ENCODE assay signal across 8 cellular contexts in the genomic region with DNA sequence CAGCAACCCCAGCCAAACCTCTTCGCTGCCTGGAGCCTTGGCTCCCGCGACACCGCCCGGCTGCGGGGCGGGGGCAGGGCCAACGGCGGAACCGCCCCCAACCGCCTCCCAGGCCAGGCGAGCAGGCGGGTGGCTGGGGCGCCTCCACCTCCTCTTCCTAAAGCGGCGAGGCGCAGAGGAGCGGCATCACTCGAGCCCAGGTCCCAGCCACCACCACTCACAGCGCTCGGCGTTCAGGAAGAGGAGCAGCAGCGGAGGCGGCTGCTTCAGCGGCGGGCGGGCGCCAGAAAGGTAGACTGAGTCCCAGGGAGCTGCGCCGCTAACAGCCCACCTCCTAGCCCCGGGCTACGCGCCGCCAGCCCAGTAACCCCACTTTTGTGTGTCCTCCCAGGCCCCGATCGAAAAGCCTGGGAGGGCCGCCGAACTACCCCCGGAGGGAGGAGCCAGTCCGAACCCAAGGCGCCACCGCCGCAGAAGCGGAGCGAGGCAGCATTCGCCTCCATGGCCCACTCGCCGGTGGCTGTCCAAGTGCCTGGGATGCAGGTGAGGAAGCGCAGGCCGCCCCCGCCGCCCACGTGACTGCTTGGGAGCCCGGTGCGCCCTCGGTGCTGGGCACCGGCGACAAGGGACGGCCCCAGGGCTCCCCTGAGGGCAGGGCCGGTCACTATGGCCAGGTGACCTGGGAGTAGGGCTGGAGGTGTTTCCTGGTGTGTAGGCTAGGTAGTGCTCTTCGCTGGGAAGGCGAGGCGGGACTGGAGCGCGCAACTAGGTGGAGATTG. TPM values are rescaled to one million over a fixed set of nuclear protein-coding genes. Genes with fewer than 3 reads are reported as not detected.
DNase-seq lines count a peak whose midpoint lies in the region; ATAC-seq and TF ChIP-seq lines count a peak whose summit lies in the region.

A gene (plus strand): TSS at position 186 of the 779 bp plus-strand sequence. CDS start 316 bp downstream, at position 502.

- H3K36me3 ChIP-seq in IMR-90 (ENCODE audit: control insufficient read depth, insufficient read depth, low read length) (no peaks in the 10 kb centered on the region), RWPE2 (ENCODE audit: low read depth) (no peaks in the 10 kb centered on the region), gastroesophageal sphincter (no peaks in the 10 kb centered on the region), tibial artery (no peaks in the 10 kb centered on the region)

- H2BK5ac ChIP-seq in IMR-90 (ENCODE audit: low read depth, low read length, poor library complexity, severe bottlenecking), result no peak within 1 kb of the TSS

- dilution Hi-C loops in IMR-90 (cut with HindIII; ENCODE audit: low sequenced_read_pairs, unreplicated experiment), result no loop called here

- H3K4me1 ChIP-seq in IMR-90 (ENCODE audit: control insufficient read depth, insufficient read depth, low read length), result no peaks in the 10 kb centered on the region
- H3K4me1 ChIP-seq in RWPE2 (ENCODE audit: insufficient read depth, poor library complexity, severe bottlenecking), result no peaks in the 10 kb centered on the region
- no peaks in the 10 kb centered on the region for H3K4me1 ChIP-seq in gastroesophageal sphincter
- no peaks in the 10 kb centered on the region for H3K4me1 ChIP-seq in tibial artery

- H3K56ac ChIP-seq in IMR-90 (ENCODE audit: extremely low read depth, insufficient read depth, low read length), result no peak within 1 kb of the TSS

- TF ChIP-seq RAD21 in IMR-90 (IDR thresholded peaks at IDR 0.05; ENCODE audit: low read length), result no peak

- POLR2A ChIA-PET in IMR-90 (lab: Charles Lee; ENCODE audit: unreplicated experiment), result no interaction called here

- H4K5ac ChIP-seq in IMR-90 (ENCODE audit: low read depth, low read length), result no peak within 1 kb of the TSS

- H3K4me3 ChIP-seq in IMR-90 (ENCODE audit: insufficient read depth, low read depth, low read length) (peak within 1 kb of the TSS; percentile 23; the same call in 1 of the 2 replicates), RWPE2 (ENCODE audit: severe bottlenecking) (peak within 1 kb of the TSS; percentile 83), gastroesophageal sphincter (peak within 1 kb of the TSS; percentile 66 to 71), tibial artery (peak within 1 kb of the TSS; percentile 70 to 83)

- H3K79me1 ChIP-seq in IMR-90 (ENCODE audit: low read depth in 1 of 2, low read length in 2 of 2), result no peaks in the 10 kb centered on the region

- no peak within 1 kb of the TSS for H3K23ac ChIP-seq in IMR-90 (ENCODE audit: low read depth, low read length)

- H2BK15ac ChIP-seq in IMR-90 (ENCODE audit: low read depth, low read length), result no peak within 1 kb of the TSS

- no peak within 1 kb of the TSS for H3K14ac ChIP-seq in IMR-90 (replicated peaks; ENCODE audit: low read depth, low read length)

- intact Hi-C loops in IMR-90 (cut with micrococcal nuclease) (no loop called here), tibial artery (cut with DNase I; ENCODE audit: low total_unique reads) (no loop called here)

- ATAC-seq in GM21529 (IDR thresholded peaks at IDR 0.05; ENCODE audit: unreplicated experiment) (peak; percentile 74), IMR-90 (ENCODE audit: low read depth) (peak; percentile 63), RWPE2 (ENCODE audit: low read depth) (peak; percentile 85), gastroesophageal sphincter (peak; percentile 93)

- DNase-seq in Daoy (ENCODE audit: low read depth) (peak; percentile 82), IMR-90 (no peak), RWPE2 (ENCODE audit: low spot score) (peak; percentile 68), activated gamma-delta T cell treated with Interleukin-2 at 50 U/mL for 16 hours (peak; percentile 62), osteocyte (ENCODE audit: extremely low spot score, unreplicated experiment) (peak; percentile 91), tibial artery (peak; percentile 58 to 85)

- peak within 1 kb of the TSS; percentile 32; the same call in 1 of the 2 replicates for H3K4me2 ChIP-seq in IMR-90 (ENCODE audit: low read depth, low read length)

- peak within 1 kb of the TSS; percentile 89 for H3K4me3 Mint-ChIP-seq in osteocyte (ENCODE audit: unreplicated experiment)

- H2AFZ ChIP-seq in IMR-90 (replicated peaks; ENCODE audit: low read length, poor library complexity), result peak within 1 kb of the TSS; percentile 65

- no peak within 1 kb of the TSS for H3K4ac ChIP-seq in IMR-90 (ENCODE audit: low read depth, low read length)

- CTCF ChIA-PET in IMR-90 (lab: Yijun Ruan, JAX), result no interaction called here

- no peaks in the 10 kb centered on the region for H3K36me3 Mint-ChIP-seq in osteocyte (ENCODE audit: unreplicated experiment)

- H2BK20ac ChIP-seq in IMR-90 (ENCODE audit: low read depth, low read length), result no peak within 1 kb of the TSS

- peaks cover 17% of the 10 kb centered on the region for H3K27me3 ChIP-seq in IMR-90 (ENCODE audit: control insufficient read depth, insufficient read depth, low read length)
- no peaks in the 10 kb centered on the region for H3K27me3 ChIP-seq in RWPE2 (ENCODE audit: insufficient read depth, poor library complexity, severe bottlenecking)
- H3K27me3 ChIP-seq in gastroesophageal sphincter, result no peaks in the 10 kb centered on the region
- H3K27me3 ChIP-seq in tibial artery, result no peaks in the 10 kb centered on the region

- H2AK9ac ChIP-seq in IMR-90 (replicated peaks; ENCODE audit: low read depth, low read length, poor library complexity), result peak within 1 kb of the TSS; percentile 36

- H3K27me3 Mint-ChIP-seq in osteocyte (ENCODE audit: unreplicated experiment), result no peaks in the 10 kb centered on the region

- no peak within 1 kb of the TSS for H2AK5ac ChIP-seq in IMR-90 (ENCODE audit: low read depth, low read length)

- no peak within 1 kb of the TSS for H4K8ac ChIP-seq in IMR-90 (ENCODE audit: low read depth in 2 of 2, low read length in 2 of 2)

- TF ChIP-seq CTCF in IMR-90 (conservative IDR thresholded peaks at IDR 0.05; ENCODE audit: low read depth, low read length), result no peak
- TF ChIP-seq CTCF in RWPE2 (IDR thresholded peaks at IDR 0.05; ENCODE audit: poor library complexity, severe bottlenecking), result no peak
- TF ChIP-seq CTCF in gastroesophageal sphincter (IDR thresholded peaks at IDR 0.05), result no peak
- TF ChIP-seq CTCF in osteocyte (IDR thresholded peaks at IDR 0.05), result no peak
- TF ChIP-seq CTCF in tibial artery (IDR thresholded peaks at IDR 0.05), result no peak

- TF ChIP-seq EP300 in gastroesophageal sphincter (IDR thresholded peaks at IDR 0.05), result no peak

- peak within 1 kb of the TSS; percentile 62 for H3K27ac Mint-ChIP-seq in osteocyte (ENCODE audit: unreplicated experiment)

- WGBS in IMR-90 (ENCODE audit: extremely low coverage in 2 of 2, insufficient read length in 1 of 2), 2 experiments, result 24% methylated on average over 16 of the region's 65 CpGs; no CpG with 5 or more reads in 1 of the 2 experiments
- 40% methylated on average over 1 of the region's 65 CpGs; no CpG with 5 or more reads in 1 of the 2 donors for WGBS in gastroesophageal sphincter (ENCODE audit: low coverage in 1 of 2), 2 donors

- no peaks in the 10 kb centered on the region for H3K9me1 ChIP-seq in IMR-90 (ENCODE audit: insufficient read depth, low read length)

- no TSS peak for BruUV-seq in IMR-90 (replicated peaks; lab: Mats Ljungman, UMichigan)

- no peak within 1 kb of the TSS for H4K91ac ChIP-seq in IMR-90 (ENCODE audit: insufficient read depth, low read depth, low read length)

- H3K9me3 ChIP-seq in IMR-90 (ENCODE audit: control insufficient read depth, insufficient read depth, low read length) (no peaks in the 10 kb centered on the region), RWPE2 (ENCODE audit: severe bottlenecking) (no peaks in the 10 kb centered on the region), gastroesophageal sphincter (no peaks in the 10 kb centered on the region), tibial artery (no peaks in the 10 kb centered on the region)

- H4K20me1 ChIP-seq in IMR-90 (ENCODE audit: insufficient read depth, low read length), result no peaks in the 10 kb centered on the region

- peaks cover 26% of the 10 kb centered on the region for H3K4me1 Mint-ChIP-seq in osteocyte (ENCODE audit: unreplicated experiment)

- no peak within 1 kb of the TSS for H3K9ac ChIP-seq in IMR-90 (ENCODE audit: low read depth, low read length)

- no peak within 1 kb of the TSS for H3K27ac ChIP-seq in IMR-90 (ENCODE audit: insufficient read depth, low read length)
- peak within 1 kb of the TSS; percentile 66 for H3K27ac ChIP-seq in RWPE2 (ENCODE audit: poor library complexity, severe bottlenecking)
- H3K27ac ChIP-seq in gastroesophageal sphincter, result peak within 1 kb of the TSS in 3 of 4 donors; percentile 72 to 77 (median 73)
- peak within 1 kb of the TSS; percentile 75 to 77 for H3K27ac ChIP-seq in tibial artery

- no peaks in the 10 kb centered on the region for H3K9me3 Mint-ChIP-seq in osteocyte (ENCODE audit: unreplicated experiment)

- H2BK120ac ChIP-seq in IMR-90 (ENCODE audit: low read depth, low read length), result no peak within 1 kb of the TSS

- no peak for TF ChIP-seq POLR2A in IMR-90 (IDR thresholded peaks at IDR 0.05; ENCODE audit: low read depth, low read length)
- TF ChIP-seq POLR2A in gastroesophageal sphincter (IDR thresholded peaks at IDR 0.05), result peak; percentile 50 to 57

- in situ Hi-C loops in IMR-90 (cut with MboI; ENCODE audit: low sequenced_read_pairs), result no loop called here

- no peak within 1 kb of the TSS for H3K18ac ChIP-seq in IMR-90 (ENCODE audit: low read depth, low read length)

TF ChIP-seq in IMR-90, 13 proteins besides CTCF, POLR2A, EP300 and RAD21 (continues in another document):
- TF ChIP-seq MAFK (IDR thresholded peaks at IDR 0.05; ENCODE audit: low read depth, low read length) (no peak), SMC3 (IDR thresholded peaks at IDR 0.05; ENCODE audit: low read depth, low read length) (no peak), NFE2L2 (IDR thresholded peaks at IDR 0.05; ENCODE audit: low read depth, low read length) (no peak), FOS (IDR thresholded peaks at IDR 0.05; ENCODE audit: low read depth, low read length) (no peak), RFX5 (IDR thresholded peaks at IDR 0.05; ENCODE audit: low read depth, low read length) (no peak)
- TF ChIP-seq, protein P1, sequence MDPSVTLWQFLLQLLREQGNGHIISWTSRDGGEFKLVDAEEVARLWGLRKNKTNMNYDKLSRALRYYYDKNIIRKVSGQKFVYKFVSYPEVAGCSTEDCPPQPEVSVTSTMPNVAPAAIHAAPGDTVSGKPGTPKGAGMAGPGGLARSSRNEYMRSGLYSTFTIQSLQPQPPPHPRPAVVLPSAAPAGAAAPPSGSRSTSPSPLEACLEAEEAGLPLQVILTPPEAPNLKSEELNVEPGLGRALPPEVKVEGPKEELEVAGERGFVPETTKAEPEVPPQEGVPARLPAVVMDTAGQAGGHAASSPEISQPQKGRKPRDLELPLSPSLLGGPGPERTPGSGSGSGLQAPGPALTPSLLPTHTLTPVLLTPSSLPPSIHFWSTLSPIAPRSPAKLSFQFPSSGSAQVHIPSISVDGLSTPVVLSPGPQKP (IDR thresholded peaks at IDR 0.05; ENCODE audit: borderline replicate concordance, low read depth, low read length), result no peak

RNA-seq across cellular contexts. Expression of the gene that starts here (rescaled TPM):
- 46.1 and 52.3 TPM in 2 replicates for total RNA-seq in Daoy (2014; rRNA removed; shearing (Covaris generic))
- total RNA-seq in IMR-90 (2012; rRNA removed) (0.18 and 0.28 TPM in 2 replicates), gastroesophageal sphincter (10 to 100 TPM; 11.8 to 18.0 (median 16.0) TPM), osteocyte (13.9 and 14.2 TPM in 2 replicates)
- 0.09 and 0.17 TPM in 2 replicates for polyA plus RNA-seq in IMR-90 (2012; rRNA removed)
- not detected in 2 replicates for polyA plus RNA-seq in IMR-90 (2012; cell fraction: cytosol; rRNA removed)
- polyA plus RNA-seq in IMR-90 (2012; cell fraction: nucleus; rRNA removed; ENCODE audit: low replicate concordance), result 0.03 TPM in 1 of 2 replicates, not detected in the other

Comparison
In these comparisons a context has a peak if more than half of its experiments do, and no peak if none do; other contexts are left out.
1. RNA of the gene that starts here (total RNA-seq): 46.1 to 52.3 TPM in Daoy, 11.8 to 18.0 TPM in gastroesophageal sphincter and 13.9 to 14.2 TPM in osteocyte; 0.18 to 0.28 TPM in IMR-90; every median in the first group is over 10 times any median in the second.
2. Peak in ATAC-seq, H3K4me3 ChIP-seq and H3K4me2 ChIP-seq in IMR-90; RNA of the gene not detected or under 1 TPM.
3. H3K4me3 ChIP-seq: peak in every context shown above with its lines; median percentile 83 in RWPE2; 76 in tibial artery; 68 in gastroesophageal sphincter; 23 in IMR-90.
4. Peak in every context shown above with its lines, with median percentiles within 50 percentile points of each other: ATAC-seq.